In the genomic region with DNA sequence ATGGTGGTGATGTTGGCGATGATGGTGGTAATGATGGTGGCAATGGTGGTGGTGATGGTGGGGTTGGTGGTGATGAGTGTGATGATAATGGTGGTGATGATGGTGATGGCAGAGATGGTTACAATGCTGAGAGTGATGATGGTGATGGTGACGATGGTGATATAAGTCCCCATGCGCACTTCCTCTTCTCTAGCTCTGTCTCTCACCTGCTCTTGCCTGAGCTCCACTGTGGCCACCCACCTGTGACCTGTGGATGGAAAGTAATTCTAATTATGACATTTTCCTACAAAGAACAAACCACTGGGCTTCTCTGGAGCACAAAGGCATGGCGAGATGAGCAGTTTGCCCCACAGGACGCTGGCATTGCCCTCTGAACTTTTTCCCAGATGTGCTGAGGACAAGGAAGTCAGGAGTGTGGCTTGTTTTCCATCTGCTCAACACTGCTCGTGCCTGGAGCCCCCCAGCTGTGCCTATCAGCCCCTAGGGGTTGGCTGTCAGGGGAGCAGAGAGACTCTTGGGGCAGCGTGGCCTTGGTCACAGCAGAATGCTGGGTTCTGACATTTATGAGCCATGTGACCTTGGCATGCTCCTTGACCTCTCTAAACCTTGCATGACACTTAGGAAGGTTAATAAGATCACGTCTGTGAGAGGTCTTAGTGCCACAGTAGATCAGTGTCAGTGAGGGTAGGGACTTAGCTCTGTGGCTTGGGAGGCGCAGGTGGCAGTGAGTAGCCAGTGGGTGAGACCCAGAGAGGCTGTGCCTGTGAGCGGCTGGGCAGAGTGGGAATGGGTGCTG, we compare ENCODE assay signal across 3 cellular contexts.
TF ChIP-seq lines count a peak whose summit lies in the region.

No MANE protein-coding gene starts in this region.

TF ChIP-seq in SK-N-SH, 30 proteins besides CTCF, POLR2A, EP300 and RAD21 (continued from another document and continues in another):
- TF ChIP-seq, protein P1, sequence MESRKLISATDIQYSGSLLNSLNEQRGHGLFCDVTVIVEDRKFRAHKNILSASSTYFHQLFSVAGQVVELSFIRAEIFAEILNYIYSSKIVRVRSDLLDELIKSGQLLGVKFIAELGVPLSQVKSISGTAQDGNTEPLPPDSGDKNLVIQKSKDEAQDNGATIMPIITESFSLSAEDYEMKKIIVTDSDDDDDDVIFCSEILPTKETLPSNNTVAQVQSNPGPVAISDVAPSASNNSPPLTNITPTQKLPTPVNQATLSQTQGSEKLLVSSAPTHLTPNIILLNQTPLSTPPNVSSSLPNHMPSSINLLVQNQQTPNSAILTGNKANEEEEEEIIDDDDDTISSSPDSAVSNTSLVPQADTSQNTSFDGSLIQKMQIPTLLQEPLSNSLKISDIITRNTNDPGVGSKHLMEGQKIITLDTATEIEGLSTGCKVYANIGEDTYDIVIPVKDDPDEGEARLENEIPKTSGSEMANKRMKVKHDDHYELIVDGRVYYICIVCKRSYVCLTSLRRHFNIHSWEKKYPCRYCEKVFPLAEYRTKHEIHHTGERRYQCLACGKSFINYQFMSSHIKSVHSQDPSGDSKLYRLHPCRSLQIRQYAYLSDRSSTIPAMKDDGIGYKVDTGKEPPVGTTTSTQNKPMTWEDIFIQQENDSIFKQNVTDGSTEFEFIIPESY (IDR thresholded peaks at IDR 0.05; ENCODE audit: borderline replicate concordance, low read depth) = no peak
- no peak for TF ChIP-seq NRF1 (IDR thresholded peaks at IDR 0.05; ENCODE audit: low read depth, low read length)
- no peak for TF ChIP-seq POLR2AphosphoS5 (IDR thresholded peaks at IDR 0.05; ENCODE audit: low read depth, low read length)
- no peak for TF ChIP-seq JUND (IDR thresholded peaks at IDR 0.05)
- TF ChIP-seq TAF1 (IDR thresholded peaks at IDR 0.05; ENCODE audit: borderline replicate concordance, low read depth, low read length) = no peak
- TF ChIP-seq, protein P2, sequence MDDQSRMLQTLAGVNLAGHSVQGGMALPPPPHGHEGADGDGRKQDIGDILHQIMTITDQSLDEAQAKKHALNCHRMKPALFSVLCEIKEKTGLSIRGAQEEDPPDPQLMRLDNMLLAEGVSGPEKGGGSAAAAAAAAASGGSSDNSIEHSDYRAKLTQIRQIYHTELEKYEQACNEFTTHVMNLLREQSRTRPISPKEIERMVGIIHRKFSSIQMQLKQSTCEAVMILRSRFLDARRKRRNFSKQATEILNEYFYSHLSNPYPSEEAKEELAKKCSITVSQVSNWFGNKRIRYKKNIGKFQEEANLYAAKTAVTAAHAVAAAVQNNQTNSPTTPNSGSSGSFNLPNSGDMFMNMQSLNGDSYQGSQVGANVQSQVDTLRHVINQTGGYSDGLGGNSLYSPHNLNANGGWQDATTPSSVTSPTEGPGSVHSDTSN (IDR thresholded peaks at IDR 0.05) = no peak
- TF ChIP-seq, protein P3, sequence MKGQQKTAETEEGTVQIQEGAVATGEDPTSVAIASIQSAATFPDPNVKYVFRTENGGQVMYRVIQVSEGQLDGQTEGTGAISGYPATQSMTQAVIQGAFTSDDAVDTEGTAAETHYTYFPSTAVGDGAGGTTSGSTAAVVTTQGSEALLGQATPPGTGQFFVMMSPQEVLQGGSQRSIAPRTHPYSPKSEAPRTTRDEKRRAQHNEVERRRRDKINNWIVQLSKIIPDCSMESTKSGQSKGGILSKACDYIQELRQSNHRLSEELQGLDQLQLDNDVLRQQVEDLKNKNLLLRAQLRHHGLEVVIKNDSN (IDR thresholded peaks at IDR 0.05; ENCODE audit: borderline replicate concordance, low read depth) = no peak
- TF ChIP-seq GATA2 (CRISPR knock-in tag; IDR thresholded peaks at IDR 0.05) = no peak
- no peak for TF ChIP-seq RFX5 (IDR thresholded peaks at IDR 0.05; ENCODE audit: low read length)
- TF ChIP-seq, protein P4, sequence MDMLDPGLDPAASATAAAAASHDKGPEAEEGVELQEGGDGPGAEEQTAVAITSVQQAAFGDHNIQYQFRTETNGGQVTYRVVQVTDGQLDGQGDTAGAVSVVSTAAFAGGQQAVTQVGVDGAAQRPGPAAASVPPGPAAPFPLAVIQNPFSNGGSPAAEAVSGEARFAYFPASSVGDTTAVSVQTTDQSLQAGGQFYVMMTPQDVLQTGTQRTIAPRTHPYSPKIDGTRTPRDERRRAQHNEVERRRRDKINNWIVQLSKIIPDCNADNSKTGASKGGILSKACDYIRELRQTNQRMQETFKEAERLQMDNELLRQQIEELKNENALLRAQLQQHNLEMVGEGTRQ (IDR thresholded peaks at IDR 0.05; ENCODE audit: borderline replicate concordance, low read depth, low read length) = no peak
- no peak for TF ChIP-seq TEAD4 (IDR thresholded peaks at IDR 0.05; ENCODE audit: borderline replicate concordance, insufficient read depth)
- TF ChIP-seq RXRA (IDR thresholded peaks at IDR 0.05; ENCODE audit: borderline replicate concordance, low read depth) = no peak

TF ChIP-seq in SK-N-SH treated with all-trans-retinoic acid at 6 μM for 48 hours, 23 proteins besides CTCF, POLR2A, EP300 and RAD21 (continued from another document):
- TF ChIP-seq, protein P5, sequence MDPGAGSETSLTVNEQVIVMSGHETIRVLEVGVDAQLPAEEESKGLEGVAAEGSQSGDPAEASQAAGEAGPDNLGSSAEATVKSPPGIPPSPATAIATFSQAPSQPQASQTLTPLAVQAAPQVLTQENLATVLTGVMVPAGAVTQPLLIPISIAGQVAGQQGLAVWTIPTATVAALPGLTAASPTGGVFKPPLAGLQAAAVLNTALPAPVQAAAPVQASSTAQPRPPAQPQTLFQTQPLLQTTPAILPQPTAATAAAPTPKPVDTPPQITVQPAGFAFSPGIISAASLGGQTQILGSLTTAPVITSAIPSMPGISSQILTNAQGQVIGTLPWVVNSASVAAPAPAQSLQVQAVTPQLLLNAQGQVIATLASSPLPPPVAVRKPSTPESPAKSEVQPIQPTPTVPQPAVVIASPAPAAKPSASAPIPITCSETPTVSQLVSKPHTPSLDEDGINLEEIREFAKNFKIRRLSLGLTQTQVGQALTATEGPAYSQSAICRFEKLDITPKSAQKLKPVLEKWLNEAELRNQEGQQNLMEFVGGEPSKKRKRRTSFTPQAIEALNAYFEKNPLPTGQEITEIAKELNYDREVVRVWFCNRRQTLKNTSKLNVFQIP (CRISPR knock-in tag; IDR thresholded peaks at IDR 0.05; ENCODE audit: borderline replicate concordance, low read depth) = no peak
- TF ChIP-seq, protein P6, sequence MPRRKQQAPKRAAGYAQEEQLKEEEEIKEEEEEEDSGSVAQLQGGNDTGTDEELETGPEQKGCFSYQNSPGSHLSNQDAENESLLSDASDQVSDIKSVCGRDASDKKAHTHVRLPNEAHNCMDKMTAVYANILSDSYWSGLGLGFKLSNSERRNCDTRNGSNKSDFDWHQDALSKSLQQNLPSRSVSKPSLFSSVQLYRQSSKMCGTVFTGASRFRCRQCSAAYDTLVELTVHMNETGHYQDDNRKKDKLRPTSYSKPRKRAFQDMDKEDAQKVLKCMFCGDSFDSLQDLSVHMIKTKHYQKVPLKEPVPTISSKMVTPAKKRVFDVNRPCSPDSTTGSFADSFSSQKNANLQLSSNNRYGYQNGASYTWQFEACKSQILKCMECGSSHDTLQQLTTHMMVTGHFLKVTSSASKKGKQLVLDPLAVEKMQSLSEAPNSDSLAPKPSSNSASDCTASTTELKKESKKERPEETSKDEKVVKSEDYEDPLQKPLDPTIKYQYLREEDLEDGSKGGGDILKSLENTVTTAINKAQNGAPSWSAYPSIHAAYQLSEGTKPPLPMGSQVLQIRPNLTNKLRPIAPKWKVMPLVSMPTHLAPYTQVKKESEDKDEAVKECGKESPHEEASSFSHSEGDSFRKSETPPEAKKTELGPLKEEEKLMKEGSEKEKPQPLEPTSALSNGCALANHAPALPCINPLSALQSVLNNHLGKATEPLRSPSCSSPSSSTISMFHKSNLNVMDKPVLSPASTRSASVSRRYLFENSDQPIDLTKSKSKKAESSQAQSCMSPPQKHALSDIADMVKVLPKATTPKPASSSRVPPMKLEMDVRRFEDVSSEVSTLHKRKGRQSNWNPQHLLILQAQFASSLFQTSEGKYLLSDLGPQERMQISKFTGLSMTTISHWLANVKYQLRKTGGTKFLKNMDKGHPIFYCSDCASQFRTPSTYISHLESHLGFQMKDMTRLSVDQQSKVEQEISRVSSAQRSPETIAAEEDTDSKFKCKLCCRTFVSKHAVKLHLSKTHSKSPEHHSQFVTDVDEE (CRISPR knock-in tag; IDR thresholded peaks at IDR 0.05) = no peak
- TF ChIP-seq SNAI2 (CRISPR knock-in tag; IDR thresholded peaks at IDR 0.05) = no peak
- no peak for TF ChIP-seq ZNF70 (CRISPR knock-in tag; IDR thresholded peaks at IDR 0.05)
- no peak for TF ChIP-seq OSR1 (CRISPR knock-in tag; IDR thresholded peaks at IDR 0.05)
- TF ChIP-seq RARB (CRISPR knock-in tag; IDR thresholded peaks at IDR 0.05) = no peak
- no peak for TF ChIP-seq ESRRG (CRISPR knock-in tag; IDR thresholded peaks at IDR 0.05)
- TF ChIP-seq ZFP3 (CRISPR knock-in tag; IDR thresholded peaks at IDR 0.05) = no peak
- TF ChIP-seq TCF4 (CRISPR knock-in tag; IDR thresholded peaks at IDR 0.05; ENCODE audit: borderline replicate concordance) = no peak

TF ChIP-seq in WTC11, 78 proteins besides CTCF, POLR2A, EP300 and RAD21 (continued from another document):
- TF ChIP-seq, protein P7, sequence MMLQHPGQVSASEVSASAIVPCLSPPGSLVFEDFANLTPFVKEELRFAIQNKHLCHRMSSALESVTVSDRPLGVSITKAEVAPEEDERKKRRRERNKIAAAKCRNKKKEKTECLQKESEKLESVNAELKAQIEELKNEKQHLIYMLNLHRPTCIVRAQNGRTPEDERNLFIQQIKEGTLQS (CRISPR knock-in tag; conservative IDR thresholded peaks at IDR 0.05) = no peak
- TF ChIP-seq CREB1 (CRISPR knock-in tag; IDR thresholded peaks at IDR 0.05) (no peak), ZNF219 (CRISPR knock-in tag; IDR thresholded peaks at IDR 0.05; ENCODE audit: borderline replicate concordance) (no peak), NR2C2 (CRISPR knock-in tag; IDR thresholded peaks at IDR 0.05) (no peak), ELF4 (CRISPR knock-in tag; IDR thresholded peaks at IDR 0.05; ENCODE audit: low read depth) (no peak), ZNF416 (CRISPR knock-in tag; IDR thresholded peaks at IDR 0.05) (no peak), FOXJ3 (CRISPR knock-in tag; IDR thresholded peaks at IDR 0.05; ENCODE audit: borderline replicate concordance) (no peak)
- TF ChIP-seq, protein P8, sequence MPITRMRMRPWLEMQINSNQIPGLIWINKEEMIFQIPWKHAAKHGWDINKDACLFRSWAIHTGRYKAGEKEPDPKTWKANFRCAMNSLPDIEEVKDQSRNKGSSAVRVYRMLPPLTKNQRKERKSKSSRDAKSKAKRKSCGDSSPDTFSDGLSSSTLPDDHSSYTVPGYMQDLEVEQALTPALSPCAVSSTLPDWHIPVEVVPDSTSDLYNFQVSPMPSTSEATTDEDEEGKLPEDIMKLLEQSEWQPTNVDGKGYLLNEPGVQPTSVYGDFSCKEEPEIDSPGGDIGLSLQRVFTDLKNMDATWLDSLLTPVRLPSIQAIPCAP (CRISPR knock-in tag; IDR thresholded peaks at IDR 0.05) = no peak
- TF ChIP-seq, protein P9, sequence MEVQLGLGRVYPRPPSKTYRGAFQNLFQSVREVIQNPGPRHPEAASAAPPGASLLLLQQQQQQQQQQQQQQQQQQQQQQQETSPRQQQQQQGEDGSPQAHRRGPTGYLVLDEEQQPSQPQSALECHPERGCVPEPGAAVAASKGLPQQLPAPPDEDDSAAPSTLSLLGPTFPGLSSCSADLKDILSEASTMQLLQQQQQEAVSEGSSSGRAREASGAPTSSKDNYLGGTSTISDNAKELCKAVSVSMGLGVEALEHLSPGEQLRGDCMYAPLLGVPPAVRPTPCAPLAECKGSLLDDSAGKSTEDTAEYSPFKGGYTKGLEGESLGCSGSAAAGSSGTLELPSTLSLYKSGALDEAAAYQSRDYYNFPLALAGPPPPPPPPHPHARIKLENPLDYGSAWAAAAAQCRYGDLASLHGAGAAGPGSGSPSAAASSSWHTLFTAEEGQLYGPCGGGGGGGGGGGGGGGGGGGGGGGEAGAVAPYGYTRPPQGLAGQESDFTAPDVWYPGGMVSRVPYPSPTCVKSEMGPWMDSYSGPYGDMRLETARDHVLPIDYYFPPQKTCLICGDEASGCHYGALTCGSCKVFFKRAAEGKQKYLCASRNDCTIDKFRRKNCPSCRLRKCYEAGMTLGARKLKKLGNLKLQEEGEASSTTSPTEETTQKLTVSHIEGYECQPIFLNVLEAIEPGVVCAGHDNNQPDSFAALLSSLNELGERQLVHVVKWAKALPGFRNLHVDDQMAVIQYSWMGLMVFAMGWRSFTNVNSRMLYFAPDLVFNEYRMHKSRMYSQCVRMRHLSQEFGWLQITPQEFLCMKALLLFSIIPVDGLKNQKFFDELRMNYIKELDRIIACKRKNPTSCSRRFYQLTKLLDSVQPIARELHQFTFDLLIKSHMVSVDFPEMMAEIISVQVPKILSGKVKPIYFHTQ (CRISPR knock-in tag; IDR thresholded peaks at IDR 0.05) = no peak
- TF ChIP-seq, protein P10, sequence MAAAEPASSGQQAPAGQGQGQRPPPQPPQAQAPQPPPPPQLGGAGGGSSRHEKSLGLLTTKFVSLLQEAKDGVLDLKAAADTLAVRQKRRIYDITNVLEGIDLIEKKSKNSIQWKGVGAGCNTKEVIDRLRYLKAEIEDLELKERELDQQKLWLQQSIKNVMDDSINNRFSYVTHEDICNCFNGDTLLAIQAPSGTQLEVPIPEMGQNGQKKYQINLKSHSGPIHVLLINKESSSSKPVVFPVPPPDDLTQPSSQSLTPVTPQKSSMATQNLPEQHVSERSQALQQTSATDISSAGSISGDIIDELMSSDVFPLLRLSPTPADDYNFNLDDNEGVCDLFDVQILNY (CRISPR knock-in tag; IDR thresholded peaks at IDR 0.05) = no peak
